8 cellular contexts compared by ENCODE assay signal in genomic region chr14:59189822-59190368, GRCh38. TPM values are rescaled to one million over a fixed set of nuclear protein-coding genes. Genes with fewer than 3 reads are reported as not detected.
DNase-seq lines count a peak whose midpoint lies in the region; ATAC-seq, FAIRE-seq and TF ChIP-seq lines count a peak whose summit lies in the region.

No MANE protein-coding gene starts in this region.

- POLR2A ChIA-PET in A549 (lab: Yijun Ruan, JAX), result interaction anchor here (1.2 kb wide), 1 partner anchor 85 kb away, joined by 4 read pairs; no protein-coding TSS in a partner anchor

- H3K4me1 ChIP-seq in A549, result peaks cover 7% of the 10 kb centered on the region; the same call in 2 of the 3 replicates

- ATAC-seq in A549 (peak; percentile 63 to 74), GM18861 (IDR thresholded peaks at IDR 0.05; ENCODE audit: unreplicated experiment) (peak; percentile 33), HG03097 (IDR thresholded peaks at IDR 0.05; ENCODE audit: low FRiP score, unreplicated experiment) (peak; percentile 36)

- H3K9me3 ChIP-seq in A549 (no peaks in the 10 kb centered on the region), WERI-Rb-1 (ENCODE audit: severe bottlenecking) (no peaks in the 10 kb centered on the region)

- CTCF ChIA-PET in A549 (lab: Yijun Ruan, JAX), result interaction anchor here (0.7 to 1.7 kb wide), 8 partner anchors 20 to 490 kb away, joined by 3 to 5 read pairs (median 4); no protein-coding TSS in a partner anchor

- 9% methylated on average over 24 of the region's 24 CpGs for WGBS in A549 (ENCODE audit: missing lambda C conversion rate)

- H3K4me3 ChIP-seq in A549 (peak overlapping the region; percentile 81), WERI-Rb-1 (ENCODE audit: low read depth, low read length) (peak overlapping the region; percentile 91), cardiac fibroblast (replicated peaks in 1 of 2; ENCODE audit: low read depth in 2 of 2, low read length in 2 of 2) (peak overlapping the region; percentile 91 to 97)

- no peak for TF ChIP-seq CTCF in A549 (IDR thresholded peaks at IDR 0.05)
- TF ChIP-seq CTCF in WERI-Rb-1 (IDR thresholded peaks at IDR 0.05; ENCODE audit: low read depth, low read length), result no peak
- no peak for TF ChIP-seq CTCF in cardiac fibroblast (IDR thresholded peaks at IDR 0.05; ENCODE audit: low read depth, low read length)

- H3K36me3 ChIP-seq in WERI-Rb-1, result no peaks in the 10 kb centered on the region

- H3K4me2 ChIP-seq in A549, result peak overlapping the region; percentile 98

- no peaks in the 10 kb centered on the region for H3K27me3 ChIP-seq in WERI-Rb-1 (ENCODE audit: insufficient read depth, low read depth, severe bottlenecking)

- DNase-seq in A549 (ENCODE audit: low read depth in 1 of 2, low spot score in 1 of 2), result peak; percentile 84 to 90
- peak; percentile 94 for DNase-seq in NCI-H2171 treated with DMSO at 0.1 percent for 48 hours (lab: John Stamatoyannopoulos, UW)
- DNase-seq in WERI-Rb-1, result peak; percentile 93
- peak; percentile 93 to 94 for DNase-seq in cardiac fibroblast (ENCODE audit: low read depth in 2 of 2)
- DNase-seq in iris pigment epithelial cell (ENCODE audit: low read depth), result peak; percentile 92
- DNase-seq in smooth muscle cell of the brain vasculature (ENCODE audit: low read depth, low spot score), result peak; percentile 59

- TF ChIP-seq RAD21 in A549 (conservative IDR thresholded peaks at IDR 0.05 in 1 of 2, IDR thresholded peaks at IDR 0.05 in 1 of 2), result no peak

- FAIRE-seq in A549 (lab: Jason Lieb, UNC), result no peak

- H3K27ac ChIP-seq in A549 (peak overlapping the region; percentile 31 to 85; a peak in 4 of 6 replicates), WERI-Rb-1 (peak overlapping the region; percentile 81)

- TF ChIP-seq POLR2A in A549 (IDR thresholded peaks at IDR 0.05; ENCODE audit: low read length), result no peak

- no peak for TF ChIP-seq EP300 in A549 (IDR thresholded peaks at IDR 0.05)

TF ChIP-seq in A549, 52 proteins besides CTCF, POLR2A, EP300 and RAD21:
- TF ChIP-seq MAX (IDR thresholded peaks at IDR 0.05) (no peak), MAFK (IDR thresholded peaks at IDR 0.05; ENCODE audit: partially characterized antibody) (no peak), ZSCAN20 (CRISPR knock-in tag; IDR thresholded peaks at IDR 0.05) (no peak), FOSL2 (IDR thresholded peaks at IDR 0.05) (no peak), FOSL2 (CRISPR knock-in tag; IDR thresholded peaks at IDR 0.05) (no peak), RARB (CRISPR knock-in tag; IDR thresholded peaks at IDR 0.05) (no peak), PBX3 (IDR thresholded peaks at IDR 0.05) (no peak)

RNA-seq across cellular contexts. Expression of gene DAAM1, which starts 1.4 kb away (rescaled TPM):
- polyA plus RNA-seq in A549 (2011; rRNA removed) (8.3 and 10.8 TPM in 2 replicates), A549 (2017; fragmentation: RNase III; extraction: RNeasy Plus Mini Kit Qiagen cat#74134 plus additional on column Dnase treatment) (5.0 to 7.7 TPM (median 6.8 TPM) in 3 replicates)
- polyA plus RNA-seq in A549 (2012; cell fraction: cytosol; rRNA removed), result 1.1 and 1.3 TPM in 2 replicates
- 1.4 and 2.2 TPM in 2 replicates for polyA plus RNA-seq in A549 (2012; cell fraction: nucleus; rRNA removed)
- polyA minus RNA-seq in A549 (2011; rRNA and poly(A)+ RNA removed), result 8.1 and 11.1 TPM in 2 replicates

Comparison
In these comparisons a context has a peak if more than half of its experiments do, and no peak if none do; other contexts are left out.
1. Peak in every context shown above with its lines: DNase-seq, ATAC-seq, H3K4me3 ChIP-seq and H3K27ac ChIP-seq.